ENCODE assay signal across 18 cellular contexts in genomic region chr7:39978252-39978934, GRCh38. TPM values are rescaled to one million over a fixed set of nuclear protein-coding genes. Genes with fewer than 3 reads are reported as not detected.
A peak's percentile ranks its signal among the peaks of the same experiment; 100 is the strongest.
DNase-seq lines count a peak whose midpoint lies in the region; ATAC-seq lines count a peak whose summit lies in the region.
"Had no signal": no experiment of that assay in that cellular context is flagged by ENCODE, and none has a peak within 500 bp of the region (broad histone marks: within the 10 kb centered on the region; RNA-seq: fewer than 3 reads in every experiment).

No MANE protein-coding gene starts in this region.

- in situ Hi-C loops in KBM-7 (cut with MboI; ENCODE audit: low pct_unique_long_range_greater_than_20kb, low sequenced_read_pairs) = no loop called here

- H3K27me3 Mint-ChIP-seq in activated CD8-positive, alpha-beta T cell treated with anti-CD3 and anti-CD28 coated beads, Interleukin-2, amount 10 ng/mL, durations not matched to agents 7 days and 5 days (ENCODE audit: low read depth) = no peaks in the 10 kb centered on the region
- H3K27me3 Mint-ChIP-seq: activated CD4-positive, alpha-beta T cell treated with anti-CD3 and anti-CD28 coated beads, Interleukin-2, amount 10 ng/mL, durations not matched to agents 7 days and 5 days had no signal

- H3K36me3 Mint-ChIP-seq in activated CD8-positive, alpha-beta T cell treated with anti-CD3 and anti-CD28 coated beads, Interleukin-2, amount 10 ng/mL, durations not matched to agents 7 days and 5 days (ENCODE audit: low read depth) = peaks cover 2% of the 10 kb centered on the region

- H3K4me3 Mint-ChIP-seq in activated CD8-positive, alpha-beta T cell treated with anti-CD3 and anti-CD28 coated beads, Interleukin-2, amount 10 ng/mL, durations not matched to agents 7 days and 5 days = no peak overlapping the region
- H3K4me3 Mint-ChIP-seq: activated CD4-positive, alpha-beta T cell treated with anti-CD3 and anti-CD28 coated beads, Interleukin-2, amount 10 ng/mL, durations not matched to agents 7 days and 5 days; activated naive CD4-positive, alpha-beta T cell treated with anti-CD3 and anti-CD28 coated beads for 36 hours; neural crest cell; T-helper 2 cell treated with Interferon-gamma antibody and Interleukin-4, amounts not matched to agents 5 μg/mL and 100 μg/mL, for 36 hours had no signal

- POLR2A ChIA-PET in activated CD8-positive, alpha-beta T cell treated with anti-CD3 and anti-CD28 coated beads, Interleukin-2, amount 10 ng/mL, durations not matched to agents 7 days and 5 days (lab: Charles Lee) = interaction anchor here (1.2 to 1.4 kb wide), 2 partner anchors 26 to 28 kb away, joined by 4 to 11 read pairs; partner anchors contain the start of gene CDK13

- intact Hi-C loops in sciatic nerve (cut with DNase I) = no loop called here

- CTCF ChIA-PET in activated CD8-positive, alpha-beta T cell treated with anti-CD3 and anti-CD28 coated beads, Interleukin-2, amount 10 ng/mL, durations not matched to agents 7 days and 5 days (lab: Charles Lee) = interaction anchor here (0.8 to 2.0 kb wide), 6 partner anchors 19 to 398 kb away, joined by 3 to 17 read pairs (median 4); partner anchors contain the start of gene CDK13

- no peak overlapping the region for H3K27ac Mint-ChIP-seq in activated CD8-positive, alpha-beta T cell treated with anti-CD3 and anti-CD28 coated beads, Interleukin-2, amount 10 ng/mL, durations not matched to agents 7 days and 5 days
- H3K27ac Mint-ChIP-seq: activated CD4-positive, alpha-beta T cell treated with anti-CD3 and anti-CD28 coated beads, Interleukin-2, amount 10 ng/mL, durations not matched to agents 7 days and 5 days; activated naive CD4-positive, alpha-beta T cell treated with anti-CD3 and anti-CD28 coated beads for 36 hours; T-helper 2 cell treated with Interferon-gamma antibody and Interleukin-4, amounts not matched to agents 5 μg/mL and 100 μg/mL, for 36 hours had no signal

- H3K9me3 Mint-ChIP-seq in activated CD8-positive, alpha-beta T cell treated with anti-CD3 and anti-CD28 coated beads, Interleukin-2, amount 10 ng/mL, durations not matched to agents 7 days and 5 days (ENCODE audit: insufficient read depth) = peaks cover 2% of the 10 kb centered on the region
- H3K9me3 Mint-ChIP-seq: activated CD4-positive, alpha-beta T cell treated with anti-CD3 and anti-CD28 coated beads, Interleukin-2, amount 10 ng/mL, durations not matched to agents 7 days and 5 days; activated naive CD4-positive, alpha-beta T cell treated with anti-CD3 and anti-CD28 coated beads for 36 hours; neural crest cell; T-helper 2 cell treated with Interferon-gamma antibody and Interleukin-4, amounts not matched to agents 5 μg/mL and 100 μg/mL, for 36 hours had no signal

- DNase-seq in NOMO-1 treated with DMSO at 0.1 percent for 48 hours (lab: John Stamatoyannopoulos, UW; ENCODE audit: unreplicated experiment) (peak; percentile 16), NOMO-1 treated with dmso at 0.1 percent for 144 hours (lab: John Stamatoyannopoulos, UW; ENCODE audit: unreplicated experiment) (no peak), KBM-7 (peak; percentile 25), retina (peak; percentile 15), sciatic nerve (ENCODE audit: low spot score) (no peak), NCI-H2227 (lab: John Stamatoyannopoulos, UW; ENCODE audit: unreplicated experiment) (no peak)
- DNase-seq in activated CD8-positive, alpha-beta T cell treated with anti-CD3 and anti-CD28 coated beads, Interleukin-2, amount 10 ng/mL, durations not matched to agents 7 days and 5 days = no peak
- DNase-seq: 8988T; activated CD4-positive, alpha-beta T cell treated with anti-CD3 and anti-CD28 coated beads, Interleukin-2, amount 10 ng/mL, durations not matched to agents 7 days and 5 days; activated naive CD4-positive, alpha-beta T cell treated with anti-CD3 and anti-CD28 coated beads for 36 hours; body of pancreas; NCI-H510A treated with DMSO at 0.1 percent for 48 hours; OCI-M1; SIG-M5 had no signal

- peaks cover 7% of the 10 kb centered on the region for H3K4me1 Mint-ChIP-seq in activated CD8-positive, alpha-beta T cell treated with anti-CD3 and anti-CD28 coated beads, Interleukin-2, amount 10 ng/mL, durations not matched to agents 7 days and 5 days (ENCODE audit: low read depth)

- ATAC-seq in activated CD8-positive, alpha-beta T cell treated with anti-CD3 and anti-CD28 coated beads, Interleukin-2, amount 10 ng/mL, durations not matched to agents 7 days and 5 days = peak; percentile 47
- ATAC-seq in GM21367 (IDR thresholded peaks at IDR 0.05; ENCODE audit: unreplicated experiment) = no peak
- ATAC-seq in sciatic nerve = no peak
- ATAC-seq: body of pancreas, HepG2 had no signal

RNA-seq across cellular contexts. Expression of gene CDK13, which starts 28.3 kb away (rescaled TPM):
- 10 to 100 TPM; 46.7 to 49.0 TPM for total RNA-seq in activated CD8-positive, alpha-beta T cell treated with anti-CD3 and anti-CD28 coated beads, Interleukin-2, amount 10 ng/mL, durations not matched to agents 7 days and 5 days
- 77.7 TPM for total RNA-seq in sciatic nerve

Comparison
In these comparisons a context has a peak if more than half of its experiments do, and no peak if none do; other contexts are left out.
1. DNase-seq: peak in NOMO-1 treated with DMSO at 0.1 percent for 48 hours (single experiment), KBM-7 (single experiment) and retina (single experiment); none in NOMO-1 treated with dmso at 0.1 percent for 144 hours (single experiment), activated CD8-positive, alpha-beta T cell treated with anti-CD3 and anti-CD28 coated beads, Interleukin-2, amount 10 ng/mL, durations not matched to agents 7 days and 5 days (single experiment), sciatic nerve (single experiment) and NCI-H2227 (single experiment).